18 cellular contexts compared by ENCODE assay signal in genomic region chr5:149993471-149993870, GRCh38. TPM values are rescaled to one million over a fixed set of nuclear protein-coding genes. Genes with fewer than 3 reads are reported as not detected.
DNase-seq lines count a peak whose midpoint lies in the region; ATAC-seq and TF ChIP-seq lines count a peak whose summit lies in the region.
"Had no signal": no experiment of that assay in that cellular context is flagged by ENCODE, and none has a peak within 500 bp of the region (broad histone marks: within the 10 kb centered on the region; RNA-seq: fewer than 3 reads in every experiment).

No MANE protein-coding gene starts in this region.

- no peak overlapping the region for H3K4me3 Mint-ChIP-seq in WTC11
- H3K4me3 Mint-ChIP-seq: CD4-positive, alpha-beta T cell; IgD-negative memory B cell had no signal

- intact Hi-C loops in posterior vena cava (cut with DNase I): loop anchor here in 1 of 2 donors (5.0 to 10.0 kb wide), 2 partner anchors 159 to 361 kb away; no protein-coding TSS in a partner anchor

- CTCF ChIA-PET in WTC11 (lab: Charles Lee): interaction anchor here (1.0 to 5.2 kb wide), 8 partner anchors 32 to 357 kb away, joined by 3 to 76 read pairs (median 6); partner anchors contain the start of gene SLC26A2

- H3K4me1 Mint-ChIP-seq in WTC11: no peaks in the 10 kb centered on the region

- ATAC-seq in WTC11 (no peak), GM18519 (IDR thresholded peaks at IDR 0.05; ENCODE audit: low FRiP score, unreplicated experiment) (no peak)
- ATAC-seq: A549, GM12878, HCT116 had no signal

- no peaks in the 10 kb centered on the region for H3K27me3 Mint-ChIP-seq in WTC11 (ENCODE audit: low read depth)
- H3K27me3 Mint-ChIP-seq: CD4-positive, alpha-beta T cell; IgD-negative memory B cell had no signal

- DNase-seq in EH (ENCODE audit: low read depth) (peak; percentile 16), WTC11 (ENCODE audit: low spot score) (no peak), foreskin melanocyte (peak; percentile 24), amygdala (lab: John Stamatoyannopoulos, UW) (no peak), posterior vena cava (ENCODE audit: low spot score) (no peak)
- DNase-seq: AML-193; Calu3; CD4-positive, alpha-beta T cell; DMS 273 treated with DMSO at 0.1 percent for 48 hours; GM23248 had no signal

- no peak overlapping the region for H3K27ac Mint-ChIP-seq in WTC11
- H3K27ac Mint-ChIP-seq: CD4-positive, alpha-beta T cell had no signal

- POLR2A ChIA-PET in WTC11 (lab: Charles Lee): no interaction called here

- TF ChIP-seq CTCF in WTC11 (IDR thresholded peaks at IDR 0.05): no peak

- no peaks in the 10 kb centered on the region for H3K36me3 Mint-ChIP-seq in WTC11

- no peaks in the 10 kb centered on the region for H3K9me3 Mint-ChIP-seq in WTC11
- H3K9me3 Mint-ChIP-seq: CD4-positive, alpha-beta T cell; IgD-negative memory B cell had no signal

TF ChIP-seq in WTC11, 78 proteins besides CTCF, POLR2A, EP300 and RAD21:
- TF ChIP-seq ATF2 (CRISPR knock-in tag; IDR thresholded peaks at IDR 0.05; ENCODE audit: borderline replicate concordance, low read depth) (no peak), CREM (CRISPR knock-in tag; IDR thresholded peaks at IDR 0.05) (no peak), USF2 (CRISPR knock-in tag; IDR thresholded peaks at IDR 0.05) (no peak), TCF7 (CRISPR knock-in tag; IDR thresholded peaks at IDR 0.05; ENCODE audit: low read depth) (no peak), PREB (CRISPR knock-in tag; IDR thresholded peaks at IDR 0.05; ENCODE audit: borderline replicate concordance) (no peak), ZNF121 (CRISPR knock-in tag; IDR thresholded peaks at IDR 0.05) (0 out of 2 replicates have a peak, but pooled peaks have one; percentile 22)
TF ChIP-seq in WTC11: peak in this region for 1.

RNA-seq across cellular contexts. Expression of gene TIGD6, which starts 7.0 kb away (rescaled TPM):
- total RNA-seq in WTC11 (2021) (2.1 to 3.2 TPM (median 2.8 TPM) in 3 replicates), posterior vena cava (1 to 10 TPM; 3.8 to 4.7 TPM)

RNA-seq across cellular contexts. Expression of gene HMGXB3, which starts 7.1 kb away (rescaled TPM):
- 27.8 to 31.6 TPM (median 31.4 TPM) in 3 replicates for total RNA-seq in WTC11 (2021)
- total RNA-seq in posterior vena cava: 10 to 100 TPM; 23.7 to 24.2 TPM

RNA-seq across cellular contexts. Expression of gene SLC26A2, which starts 32.9 kb away (rescaled TPM):
- total RNA-seq in WTC11 (2021) (10.8 to 11.1 TPM (median 11.1 TPM) in 3 replicates), posterior vena cava (10 to 100 TPM; 11.3 to 13.2 TPM)

RNA-seq across cellular contexts. Expression of gene PDE6A, which starts 48.9 kb away (rescaled TPM):
- total RNA-seq in WTC11 (2021): not detected in 3 replicates
- not detected for total RNA-seq in posterior vena cava
- total RNA-seq: Calu3; CD4-positive, alpha-beta T cell; Daoy; G401; GM12878; GM23248; HT-29 had no signal

Comparison
In these comparisons a context has a peak if more than half of its experiments do, and no peak if none do; other contexts are left out.
1. DNase-seq: peak in EH (single experiment) and foreskin melanocyte (single experiment); none in WTC11 (single experiment), amygdala (0 of 56) and posterior vena cava (single experiment).